ENCODE assay signal across 1 cellular context in genomic region chr5:132227485-132228240, GRCh38.
TF ChIP-seq lines count a peak whose summit lies in the region.

Gene P4HA2 (minus strand): TSS chr5:132227853. CDS start chr5:132218626, 9,227 bp downstream.

TF ChIP-seq in HepG2, 621 proteins besides CTCF, POLR2A, EP300 and RAD21 (continued from another document and continues in another):
- TF ChIP-seq TGIF2 (CRISPR knock-in tag; IDR thresholded peaks at IDR 0.05) = no peak
- TF ChIP-seq MBD4 (IDR thresholded peaks at IDR 0.05; ENCODE audit: borderline replicate concordance, low read length) = no peak
- peak; percentile 44; the same call in 1 of the 2 replicates for TF ChIP-seq ZBTB20 (CRISPR knock-in tag; IDR thresholded peaks at IDR 0.05; ENCODE audit: borderline replicate concordance, low read depth)
- TF ChIP-seq, protein P1, sequence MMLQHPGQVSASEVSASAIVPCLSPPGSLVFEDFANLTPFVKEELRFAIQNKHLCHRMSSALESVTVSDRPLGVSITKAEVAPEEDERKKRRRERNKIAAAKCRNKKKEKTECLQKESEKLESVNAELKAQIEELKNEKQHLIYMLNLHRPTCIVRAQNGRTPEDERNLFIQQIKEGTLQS (CRISPR knock-in tag; IDR thresholded peaks at IDR 0.05) = peak; percentile 6; the same call in 1 of the 2 replicates
- TF ChIP-seq, protein P2, sequence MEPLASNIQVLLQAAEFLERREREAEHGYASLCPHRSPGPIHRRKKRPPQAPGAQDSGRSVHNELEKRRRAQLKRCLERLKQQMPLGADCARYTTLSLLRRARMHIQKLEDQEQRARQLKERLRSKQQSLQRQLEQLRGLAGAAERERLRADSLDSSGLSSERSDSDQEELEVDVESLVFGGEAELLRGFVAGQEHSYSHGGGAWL (CRISPR knock-in tag; IDR thresholded peaks at IDR 0.05) = peak; percentile 74; the same call in 1 of the 2 replicates
- TF ChIP-seq REPIN1 (CRISPR knock-in tag; IDR thresholded peaks at IDR 0.05; ENCODE audit: borderline replicate concordance, low read depth) = no peak
- no peak; the same call in 1 of the 2 replicates for TF ChIP-seq THAP7 (CRISPR knock-in tag; IDR thresholded peaks at IDR 0.05)
- TF ChIP-seq ZNF101 (CRISPR knock-in tag; IDR thresholded peaks at IDR 0.05; ENCODE audit: borderline replicate concordance, low read depth) = no peak
- no peak; the same call in 1 of the 2 replicates for TF ChIP-seq TBX2 (CRISPR knock-in tag; IDR thresholded peaks at IDR 0.05; ENCODE audit: borderline replicate concordance)
- no peak; the same call in 1 of the 2 replicates for TF ChIP-seq HIVEP1 (CRISPR knock-in tag; IDR thresholded peaks at IDR 0.05)
- no peak for TF ChIP-seq NFIC (IDR thresholded peaks at IDR 0.05; ENCODE audit: low read length)
- TF ChIP-seq ZFP1 (CRISPR knock-in tag; IDR thresholded peaks at IDR 0.05) = no peak
- TF ChIP-seq SETDB1 (CRISPR knock-in tag; IDR thresholded peaks at IDR 0.05; ENCODE audit: borderline replicate concordance) = no peak
- TF ChIP-seq ZNF160 (CRISPR knock-in tag; IDR thresholded peaks at IDR 0.05) = no peak
- TF ChIP-seq NR3C1 (CRISPR knock-in tag; IDR thresholded peaks at IDR 0.05) = no peak
- TF ChIP-seq, protein P3, sequence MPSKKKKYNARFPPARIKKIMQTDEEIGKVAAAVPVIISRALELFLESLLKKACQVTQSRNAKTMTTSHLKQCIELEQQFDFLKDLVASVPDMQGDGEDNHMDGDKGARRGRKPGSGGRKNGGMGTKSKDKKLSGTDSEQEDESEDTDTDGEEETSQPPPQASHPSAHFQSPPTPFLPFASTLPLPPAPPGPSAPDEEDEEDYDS (CRISPR knock-in tag; IDR thresholded peaks at IDR 0.05) = peak; percentile 57; the same call in 1 of the 2 replicates
- TF ChIP-seq, protein P4, sequence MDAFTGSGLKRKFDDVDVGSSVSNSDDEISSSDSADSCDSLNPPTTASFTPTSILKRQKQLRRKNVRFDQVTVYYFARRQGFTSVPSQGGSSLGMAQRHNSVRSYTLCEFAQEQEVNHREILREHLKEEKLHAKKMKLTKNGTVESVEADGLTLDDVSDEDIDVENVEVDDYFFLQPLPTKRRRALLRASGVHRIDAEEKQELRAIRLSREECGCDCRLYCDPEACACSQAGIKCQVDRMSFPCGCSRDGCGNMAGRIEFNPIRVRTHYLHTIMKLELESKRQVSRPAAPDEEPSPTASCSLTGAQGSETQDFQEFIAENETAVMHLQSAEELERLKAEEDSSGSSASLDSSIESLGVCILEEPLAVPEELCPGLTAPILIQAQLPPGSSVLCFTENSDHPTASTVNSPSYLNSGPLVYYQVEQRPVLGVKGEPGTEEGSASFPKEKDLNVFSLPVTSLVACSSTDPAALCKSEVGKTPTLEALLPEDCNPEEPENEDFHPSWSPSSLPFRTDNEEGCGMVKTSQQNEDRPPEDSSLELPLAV (CRISPR knock-in tag; conservative IDR thresholded peaks at IDR 0.05; ENCODE audit: low read depth) = no peak
- peak; percentile 86 for TF ChIP-seq YEATS4 (CRISPR knock-in tag; IDR thresholded peaks at IDR 0.05; ENCODE audit: borderline replicate concordance)
- TF ChIP-seq GMEB1 (CRISPR knock-in tag; IDR thresholded peaks at IDR 0.05; ENCODE audit: borderline replicate concordance) = peak; percentile 81
- no peak for TF ChIP-seq ZFYVE20 (CRISPR knock-in tag; IDR thresholded peaks at IDR 0.05; ENCODE audit: borderline replicate concordance, low read depth)
- TF ChIP-seq, protein P5, sequence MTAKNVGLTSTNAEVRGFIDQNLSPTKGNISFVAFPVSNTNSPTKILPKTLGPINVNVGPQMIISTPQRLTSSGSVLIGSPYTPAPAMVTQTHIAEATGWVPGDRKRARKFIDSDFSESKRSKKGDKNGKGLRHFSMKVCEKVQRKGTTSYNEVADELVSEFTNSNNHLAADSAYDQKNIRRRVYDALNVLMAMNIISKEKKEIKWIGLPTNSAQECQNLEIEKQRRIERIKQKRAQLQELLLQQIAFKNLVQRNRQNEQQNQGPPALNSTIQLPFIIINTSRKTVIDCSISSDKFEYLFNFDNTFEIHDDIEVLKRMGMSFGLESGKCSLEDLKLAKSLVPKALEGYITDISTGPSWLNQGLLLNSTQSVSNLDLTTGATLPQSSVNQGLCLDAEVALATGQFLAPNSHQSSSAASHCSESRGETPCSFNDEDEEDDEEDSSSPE (CRISPR knock-in tag; IDR thresholded peaks at IDR 0.05) = peak; percentile 57; the same call in 1 of the 2 replicates
- TF ChIP-seq SATB2 (CRISPR knock-in tag; IDR thresholded peaks at IDR 0.05) = 0 out of 2 replicates have a peak, but pooled peaks have one; percentile 47
- peak; percentile 37 for TF ChIP-seq ZNF18 (CRISPR knock-in tag; IDR thresholded peaks at IDR 0.05; ENCODE audit: insufficient replicate concordance)
- no peak for TF ChIP-seq ZNF232 (CRISPR knock-in tag; IDR thresholded peaks at IDR 0.05; ENCODE audit: borderline replicate concordance)
- TF ChIP-seq, protein P6, sequence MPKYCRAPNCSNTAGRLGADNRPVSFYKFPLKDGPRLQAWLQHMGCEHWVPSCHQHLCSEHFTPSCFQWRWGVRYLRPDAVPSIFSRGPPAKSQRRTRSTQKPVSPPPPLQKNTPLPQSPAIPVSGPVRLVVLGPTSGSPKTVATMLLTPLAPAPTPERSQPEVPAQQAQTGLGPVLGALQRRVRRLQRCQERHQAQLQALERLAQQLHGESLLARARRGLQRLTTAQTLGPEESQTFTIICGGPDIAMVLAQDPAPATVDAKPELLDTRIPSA (CRISPR knock-in tag; IDR thresholded peaks at IDR 0.05; ENCODE audit: borderline replicate concordance) = no peak
- TF ChIP-seq, protein P7, sequence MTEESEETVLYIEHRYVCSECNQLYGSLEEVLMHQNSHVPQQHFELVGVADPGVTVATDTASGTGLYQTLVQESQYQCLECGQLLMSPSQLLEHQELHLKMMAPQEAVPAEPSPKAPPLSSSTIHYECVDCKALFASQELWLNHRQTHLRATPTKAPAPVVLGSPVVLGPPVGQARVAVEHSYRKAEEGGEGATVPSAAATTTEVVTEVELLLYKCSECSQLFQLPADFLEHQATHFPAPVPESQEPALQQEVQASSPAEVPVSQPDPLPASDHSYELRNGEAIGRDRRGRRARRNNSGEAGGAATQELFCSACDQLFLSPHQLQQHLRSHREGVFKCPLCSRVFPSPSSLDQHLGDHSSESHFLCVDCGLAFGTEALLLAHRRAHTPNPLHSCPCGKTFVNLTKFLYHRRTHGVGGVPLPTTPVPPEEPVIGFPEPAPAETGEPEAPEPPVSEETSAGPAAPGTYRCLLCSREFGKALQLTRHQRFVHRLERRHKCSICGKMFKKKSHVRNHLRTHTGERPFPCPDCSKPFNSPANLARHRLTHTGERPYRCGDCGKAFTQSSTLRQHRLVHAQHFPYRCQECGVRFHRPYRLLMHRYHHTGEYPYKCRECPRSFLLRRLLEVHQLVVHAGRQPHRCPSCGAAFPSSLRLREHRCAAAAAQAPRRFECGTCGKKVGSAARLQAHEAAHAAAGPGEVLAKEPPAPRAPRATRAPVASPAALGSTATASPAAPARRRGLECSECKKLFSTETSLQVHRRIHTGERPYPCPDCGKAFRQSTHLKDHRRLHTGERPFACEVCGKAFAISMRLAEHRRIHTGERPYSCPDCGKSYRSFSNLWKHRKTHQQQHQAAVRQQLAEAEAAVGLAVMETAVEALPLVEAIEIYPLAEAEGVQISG (CRISPR knock-in tag; IDR thresholded peaks at IDR 0.05) = peak; percentile 50
- TF ChIP-seq NR1H2 (CRISPR knock-in tag; IDR thresholded peaks at IDR 0.05; ENCODE audit: borderline replicate concordance, low read depth) = no peak
- TF ChIP-seq ZNF547 (CRISPR knock-in tag; IDR thresholded peaks at IDR 0.05) = peak; percentile 93
- TF ChIP-seq HDAC6 (IDR thresholded peaks at IDR 0.05; ENCODE audit: low read depth, low read length) = no peak
- peak; percentile 75; the same call in 1 of the 2 replicates for TF ChIP-seq ZNF772 (CRISPR knock-in tag; IDR thresholded peaks at IDR 0.05)
- TF ChIP-seq PAX8 (CRISPR knock-in tag; IDR thresholded peaks at IDR 0.05; ENCODE audit: borderline replicate concordance) = 0 out of 2 replicates have a peak, but pooled peaks have one; percentile 67
- no peak for TF ChIP-seq NONO (IDR thresholded peaks at IDR 0.05)
- peak; percentile 33; the same call in 1 of the 2 replicates for TF ChIP-seq NONO (CRISPR knock-in tag; conservative IDR thresholded peaks at IDR 0.05)
- TF ChIP-seq KDM5B (CRISPR knock-in tag; IDR thresholded peaks at IDR 0.05; ENCODE audit: borderline replicate concordance) = peak; percentile 63; the same call in 1 of the 2 replicates
- TF ChIP-seq ZNF570 (CRISPR knock-in tag; IDR thresholded peaks at IDR 0.05; ENCODE audit: borderline replicate concordance) = no peak
- TF ChIP-seq LCORL (IDR thresholded peaks at IDR 0.05) = no peak
- TF ChIP-seq LCORL (CRISPR knock-in tag; IDR thresholded peaks at IDR 0.05) = 0 out of 2 replicates have a peak, but pooled peaks have one; percentile 14
- no peak for TF ChIP-seq ZNF557 (CRISPR knock-in tag; IDR thresholded peaks at IDR 0.05)
- peak; percentile 86 for TF ChIP-seq PHF8 (CRISPR knock-in tag; IDR thresholded peaks at IDR 0.05)
- TF ChIP-seq ZNF724P (CRISPR knock-in tag; IDR thresholded peaks at IDR 0.05; ENCODE audit: borderline replicate concordance) = no peak
- peak; percentile 42; the same call in 1 of the 2 replicates for TF ChIP-seq SAFB2 (CRISPR knock-in tag; IDR thresholded peaks at IDR 0.05; ENCODE audit: borderline replicate concordance, low read depth)
- TF ChIP-seq, protein P8, sequence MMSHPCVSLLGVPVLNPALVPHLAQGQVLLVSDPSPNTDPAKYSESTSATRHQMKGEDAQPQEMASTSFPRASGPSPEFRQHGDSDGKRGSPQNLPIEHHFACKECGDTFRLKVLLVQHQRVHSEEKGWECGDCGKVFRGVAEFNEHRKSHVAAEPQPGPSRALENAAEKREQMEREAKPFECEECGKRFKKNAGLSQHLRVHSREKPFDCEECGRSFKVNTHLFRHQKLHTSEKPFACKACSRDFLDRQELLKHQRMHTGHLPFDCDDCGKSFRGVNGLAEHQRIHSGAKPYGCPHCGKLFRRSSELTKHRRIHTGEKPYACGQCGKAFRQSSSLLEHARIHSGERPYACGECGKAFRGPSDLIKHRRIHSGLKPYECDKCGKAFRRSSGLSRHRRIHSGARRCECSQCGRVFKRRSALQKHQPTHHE (CRISPR knock-in tag; IDR thresholded peaks at IDR 0.05; ENCODE audit: borderline replicate concordance) = no peak
- no peak for TF ChIP-seq TFDP1 (CRISPR knock-in tag; IDR thresholded peaks at IDR 0.05; ENCODE audit: borderline replicate concordance)
- TF ChIP-seq LBX2 (CRISPR knock-in tag; IDR thresholded peaks at IDR 0.05; ENCODE audit: borderline replicate concordance) = 0 out of 2 replicates have a peak, but pooled peaks have one; percentile 20
- no peak for TF ChIP-seq ZNF383 (CRISPR knock-in tag; IDR thresholded peaks at IDR 0.05; ENCODE audit: borderline replicate concordance)
- TF ChIP-seq RFXANK (CRISPR knock-in tag; IDR thresholded peaks at IDR 0.05) = no peak
- peak; percentile 61 for TF ChIP-seq ASH2L (IDR thresholded peaks at IDR 0.05; ENCODE audit: insufficient read length, low read depth, low read length)
- TF ChIP-seq ZFP36L1 (CRISPR knock-in tag; IDR thresholded peaks at IDR 0.05) = no peak
- TF ChIP-seq, protein P9, sequence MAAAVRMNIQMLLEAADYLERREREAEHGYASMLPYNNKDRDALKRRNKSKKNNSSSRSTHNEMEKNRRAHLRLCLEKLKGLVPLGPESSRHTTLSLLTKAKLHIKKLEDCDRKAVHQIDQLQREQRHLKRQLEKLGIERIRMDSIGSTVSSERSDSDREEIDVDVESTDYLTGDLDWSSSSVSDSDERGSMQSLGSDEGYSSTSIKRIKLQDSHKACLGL (CRISPR knock-in tag; IDR thresholded peaks at IDR 0.05) = no peak; the same call in 1 of the 2 replicates
- no peak for TF ChIP-seq TP53 (CRISPR knock-in tag; conservative IDR thresholded peaks at IDR 0.05)
- peak; percentile 74 for TF ChIP-seq ZNF790 (CRISPR knock-in tag; IDR thresholded peaks at IDR 0.05; ENCODE audit: borderline replicate concordance)
- no peak for TF ChIP-seq ZNF644 (CRISPR knock-in tag; IDR thresholded peaks at IDR 0.05; ENCODE audit: low read depth)
- no peak for TF ChIP-seq GPN1 (CRISPR knock-in tag; IDR thresholded peaks at IDR 0.05; ENCODE audit: borderline replicate concordance)
- no peak for TF ChIP-seq REL (CRISPR knock-in tag; conservative IDR thresholded peaks at IDR 0.05)
